ENCODE assay signal across 1 cellular context in genomic region chr16:20900299-20901067, GRCh38.
TF ChIP-seq lines count a peak whose summit lies in the region.

A gene with protein sequence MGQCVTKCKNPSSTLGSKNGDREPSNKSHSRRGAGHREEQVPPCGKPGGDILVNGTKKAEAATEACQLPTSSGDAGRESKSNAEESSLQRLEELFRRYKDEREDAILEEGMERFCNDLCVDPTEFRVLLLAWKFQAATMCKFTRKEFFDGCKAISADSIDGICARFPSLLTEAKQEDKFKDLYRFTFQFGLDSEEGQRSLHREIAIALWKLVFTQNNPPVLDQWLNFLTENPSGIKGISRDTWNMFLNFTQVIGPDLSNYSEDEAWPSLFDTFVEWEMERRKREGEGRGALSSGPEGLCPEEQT (minus strand): TSS chr16:20900358. CDS start chr16:20862538, 37,820 bp downstream.
LYRM1 (plus strand) TSS chr16:20900771; CDS start chr16:20915556, 14,785 bp downstream.

TF ChIP-seq in HepG2, 621 proteins besides CTCF, POLR2A, EP300 and RAD21 (continued from another document and continues in another):
- TF ChIP-seq HOMEZ (CRISPR knock-in tag; IDR thresholded peaks at IDR 0.05; ENCODE audit: low read depth) (no peak), ZNF296 (CRISPR knock-in tag; conservative IDR thresholded peaks at IDR 0.05) (0 out of 2 replicates have a peak, but pooled peaks have one; percentile 57), KDM5A (IDR thresholded peaks at IDR 0.05; ENCODE audit: borderline replicate concordance, low read length) (peak; percentile 81), SMARCE1 (IDR thresholded peaks at IDR 0.05; ENCODE audit: borderline replicate concordance) (no peak), ZKSCAN1 (IDR thresholded peaks at IDR 0.05; ENCODE audit: low read length) (no peak), ZNF331 (CRISPR knock-in tag; IDR thresholded peaks at IDR 0.05) (peak; percentile 68), PTBP1 (IDR thresholded peaks at IDR 0.05; ENCODE audit: low read depth, low read length, poor library complexity, severe bottlenecking) (peak; percentile 45), ESRRA (CRISPR knock-in tag; IDR thresholded peaks at IDR 0.05; ENCODE audit: low read depth) (no peak), ZNF234 (CRISPR knock-in tag; conservative IDR thresholded peaks at IDR 0.05) (peak; percentile 73; the same call in 1 of the 2 replicates), ZFYVE20 (CRISPR knock-in tag; IDR thresholded peaks at IDR 0.05; ENCODE audit: borderline replicate concordance, low read depth) (peak; percentile 81; the same call in 1 of the 2 replicates), ZNF761 (CRISPR knock-in tag; conservative IDR thresholded peaks at IDR 0.05) (peak; percentile 48; the same call in 1 of the 2 replicates), RNF2 (conservative IDR thresholded peaks at IDR 0.05; ENCODE audit: low read depth) (0 out of 2 replicates have a peak, but pooled peaks have one; percentile 27), AGO1 (IDR thresholded peaks at IDR 0.05; ENCODE audit: low read depth, low read length, poor library complexity, severe bottlenecking) (peak; percentile 88), CBFB (CRISPR knock-in tag; IDR thresholded peaks at IDR 0.05) (peak; percentile 83), HOXA7 (CRISPR knock-in tag; IDR thresholded peaks at IDR 0.05) (0 out of 2 replicates have a peak, but pooled peaks have one; percentile 88), SRSF4 (IDR thresholded peaks at IDR 0.05; ENCODE audit: low read depth, low read length, poor library complexity, severe bottlenecking) (no peak), SAFB2 (CRISPR knock-in tag; IDR thresholded peaks at IDR 0.05; ENCODE audit: borderline replicate concordance, low read depth) (peak; percentile 69), ARNT (IDR thresholded peaks at IDR 0.05) (no peak), CCDC6 (CRISPR knock-in tag; IDR thresholded peaks at IDR 0.05) (peak; percentile 23; the same call in 1 of the 2 replicates), RARG (CRISPR knock-in tag; IDR thresholded peaks at IDR 0.05; ENCODE audit: low read depth) (no peak), FOXA1 (IDR thresholded peaks at IDR 0.05) (no peak), FOXA1 (CRISPR knock-in tag; IDR thresholded peaks at IDR 0.05) (peak; percentile 23; the same call in 1 of the 2 replicates), ZNF317 (CRISPR knock-in tag; IDR thresholded peaks at IDR 0.05) (0 out of 2 replicates have a peak, but pooled peaks have one; percentile 91), CEBPZ (IDR thresholded peaks at IDR 0.05; ENCODE audit: low read length) (no peak), ZNF446 (CRISPR knock-in tag; IDR thresholded peaks at IDR 0.05) (peak; percentile 96; the same call in 1 of the 2 replicates), ZNF318 (CRISPR knock-in tag; IDR thresholded peaks at IDR 0.05) (no peak), ZNF597 (CRISPR knock-in tag; IDR thresholded peaks at IDR 0.05) (no peak), ZFP41 (CRISPR knock-in tag; IDR thresholded peaks at IDR 0.05; ENCODE audit: borderline replicate concordance) (peak; percentile 65; the same call in 1 of the 2 replicates), MTA1 (CRISPR knock-in tag; IDR thresholded peaks at IDR 0.05; ENCODE audit: borderline replicate concordance) (peak; percentile 86; the same call in 1 of the 2 replicates), ZNF781 (CRISPR knock-in tag; IDR thresholded peaks at IDR 0.05; ENCODE audit: borderline replicate concordance, not compliant biosample characterization) (peak; percentile 88), CSRNP1 (CRISPR knock-in tag; IDR thresholded peaks at IDR 0.05) (peak; percentile 83; the same call in 1 of the 2 replicates), SP2 (CRISPR knock-in tag; IDR thresholded peaks at IDR 0.05) (no peak; the same call in 1 of the 2 replicates), MAFF (IDR thresholded peaks at IDR 0.05; ENCODE audit: low read depth, low read length) (peak; percentile 1; the same call in 1 of the 2 replicates), RFX3 (CRISPR knock-in tag; IDR thresholded peaks at IDR 0.05) (peak; percentile 71), ZNF747 (CRISPR knock-in tag; IDR thresholded peaks at IDR 0.05; ENCODE audit: borderline replicate concordance) (no peak; the same call in 1 of the 2 replicates)
- TF ChIP-seq, protein P1, sequence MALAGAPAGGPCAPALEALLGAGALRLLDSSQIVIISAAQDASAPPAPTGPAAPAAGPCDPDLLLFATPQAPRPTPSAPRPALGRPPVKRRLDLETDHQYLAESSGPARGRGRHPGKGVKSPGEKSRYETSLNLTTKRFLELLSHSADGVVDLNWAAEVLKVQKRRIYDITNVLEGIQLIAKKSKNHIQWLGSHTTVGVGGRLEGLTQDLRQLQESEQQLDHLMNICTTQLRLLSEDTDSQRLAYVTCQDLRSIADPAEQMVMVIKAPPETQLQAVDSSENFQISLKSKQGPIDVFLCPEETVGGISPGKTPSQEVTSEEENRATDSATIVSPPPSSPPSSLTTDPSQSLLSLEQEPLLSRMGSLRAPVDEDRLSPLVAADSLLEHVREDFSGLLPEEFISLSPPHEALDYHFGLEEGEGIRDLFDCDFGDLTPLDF (CRISPR knock-in tag; IDR thresholded peaks at IDR 0.05), result peak; percentile 65
- TF ChIP-seq, protein P2, sequence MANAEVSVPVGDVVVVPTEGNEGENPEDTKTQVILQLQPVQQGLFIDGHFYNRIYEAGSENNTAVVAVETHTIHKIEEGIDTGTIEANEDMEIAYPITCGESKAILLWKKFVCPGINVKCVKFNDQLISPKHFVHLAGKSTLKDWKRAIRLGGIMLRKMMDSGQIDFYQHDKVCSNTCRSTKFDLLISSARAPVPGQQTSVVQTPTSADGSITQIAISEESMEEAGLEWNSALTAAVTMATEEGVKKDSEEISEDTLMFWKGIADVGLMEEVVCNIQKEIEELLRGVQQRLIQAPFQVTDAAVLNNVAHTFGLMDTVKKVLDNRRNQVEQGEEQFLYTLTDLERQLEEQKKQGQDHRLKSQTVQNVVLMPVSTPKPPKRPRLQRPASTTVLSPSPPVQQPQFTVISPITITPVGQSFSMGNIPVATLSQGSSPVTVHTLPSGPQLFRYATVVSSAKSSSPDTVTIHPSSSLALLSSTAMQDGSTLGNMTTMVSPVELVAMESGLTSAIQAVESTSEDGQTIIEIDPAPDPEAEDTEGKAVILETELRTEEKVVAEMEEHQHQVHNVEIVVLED (CRISPR knock-in tag; IDR thresholded peaks at IDR 0.05; ENCODE audit: borderline replicate concordance), result peak; percentile 99
- TF ChIP-seq, protein P3, sequence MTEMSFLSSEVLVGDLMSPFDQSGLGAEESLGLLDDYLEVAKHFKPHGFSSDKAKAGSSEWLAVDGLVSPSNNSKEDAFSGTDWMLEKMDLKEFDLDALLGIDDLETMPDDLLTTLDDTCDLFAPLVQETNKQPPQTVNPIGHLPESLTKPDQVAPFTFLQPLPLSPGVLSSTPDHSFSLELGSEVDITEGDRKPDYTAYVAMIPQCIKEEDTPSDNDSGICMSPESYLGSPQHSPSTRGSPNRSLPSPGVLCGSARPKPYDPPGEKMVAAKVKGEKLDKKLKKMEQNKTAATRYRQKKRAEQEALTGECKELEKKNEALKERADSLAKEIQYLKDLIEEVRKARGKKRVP (CRISPR knock-in tag; IDR thresholded peaks at IDR 0.05), result peak in 1 of 2 experiments; percentile 93; a peak in 2 of 4 replicates
